ENCODE assay signal across 17 cellular contexts in genomic region chr1:88466899-88467580, GRCh38.
A peak's percentile ranks its signal among the peaks of the same experiment; 100 is the strongest.
DNase-seq lines count a peak whose midpoint lies in the region; ATAC-seq and TF ChIP-seq lines count a peak whose summit lies in the region.
"Had no signal": no experiment of that assay in that cellular context is flagged by ENCODE, and none has a peak within 500 bp of the region (broad histone marks: within the 10 kb centered on the region; RNA-seq: fewer than 3 reads in every experiment).

No MANE protein-coding gene starts in this region.

- ATAC-seq in stimulated activated naive CD8-positive, alpha-beta T cell treated with anti-CD3 and anti-CD28 coated beads, Interleukin-15, amount 100 ng/mL, for 72 hours, result peak; percentile 66
- ATAC-seq in stimulated activated naive CD8-positive, alpha-beta T cell treated with anti-CD3 and anti-CD28 coated beads, Interleukin-15, Interleukin-2, amounts not matched to agents 100 U/mL and 50 U/mL, for 24 hours, result no peak
- ATAC-seq: CD8-positive, alpha-beta T cell; GM12878 had no signal

- no peak for TF ChIP-seq CTCF in chondrocyte (IDR thresholded peaks at IDR 0.05)
- TF ChIP-seq CTCF in spleen (IDR thresholded peaks at IDR 0.05 in 8 of 11, conservative IDR thresholded peaks at IDR 0.05 in 3 of 11), result no peak

- no peak overlapping the region for H3K27ac ChIP-seq in spleen
- H3K27ac ChIP-seq: BLaER1 treated with 17β-estradiol and CSF1 and Interleukin-3, amounts not matched to agents 10 nM and 100 nM had no signal

- DNase-seq in stimulated activated naive CD8-positive, alpha-beta T cell treated with anti-CD3 and anti-CD28 coated beads, Interleukin-15, amount 100 ng/mL, for 72 hours, result no peak
- DNase-seq in stimulated activated naive CD8-positive, alpha-beta T cell treated with anti-CD3 and anti-CD28 coated beads, Interleukin-15, Interleukin-2, amounts not matched to agents 100 U/mL and 50 U/mL, for 24 hours, result no peak
- DNase-seq in chondrocyte (ENCODE audit: low spot score) (peak; percentile 78), spleen (peak; percentile 69), NCI-H226 (no peak), SK-N-DZ (ENCODE audit: low spot score) (no peak), NCI-H524 treated with DMSO at 0.1 percent for 48 hours (lab: John Stamatoyannopoulos, UW) (no peak)
- DNase-seq: Calu3; CD8-positive, alpha-beta T cell; DMS53; DND-41; EL; GOT3; H9 had no signal

- H3K9me3 ChIP-seq in spleen, result peaks cover 0 to 12% (median 5%) of the 10 kb centered on the region in 8 donors

- H3K9me3 Mint-ChIP-seq in stimulated activated naive CD8-positive, alpha-beta T cell treated with anti-CD3 and anti-CD28 coated beads, Interleukin-15, amount 100 ng/mL, for 72 hours, result no peaks in the 10 kb centered on the region
- no peaks in the 10 kb centered on the region for H3K9me3 Mint-ChIP-seq in chondrocyte (ENCODE audit: low read depth)
- H3K9me3 Mint-ChIP-seq: CD8-positive, alpha-beta T cell had no signal

- no peak overlapping the region for H3K27ac Mint-ChIP-seq in stimulated activated naive CD8-positive, alpha-beta T cell treated with anti-CD3 and anti-CD28 coated beads, Interleukin-15, amount 100 ng/mL, for 72 hours
- no peak overlapping the region for H3K27ac Mint-ChIP-seq in chondrocyte (ENCODE audit: unreplicated experiment)
- H3K27ac Mint-ChIP-seq: B cell; CD8-positive, alpha-beta T cell; H9 had no signal

- H3K27me3 Mint-ChIP-seq in stimulated activated naive CD8-positive, alpha-beta T cell treated with anti-CD3 and anti-CD28 coated beads, Interleukin-15, amount 100 ng/mL, for 72 hours, result peaks cover 23% of the 10 kb centered on the region
- peaks cover 20% of the 10 kb centered on the region for H3K27me3 Mint-ChIP-seq in chondrocyte (ENCODE audit: low read depth)

- peaks cover 0 to 33% (median 5%) of the 10 kb centered on the region in 7 donors for H3K27me3 ChIP-seq in spleen (replicated peaks in 1 of 7)
- H3K27me3 ChIP-seq: BLaER1 treated with 17β-estradiol and CSF1 and Interleukin-3, amounts not matched to agents 10 nM and 100 nM had no signal

- 93 to 95% (median 95%) methylated on average over 18 to 55 of the region's 55 CpGs for WGBS in spleen, 5 donors

- no peak overlapping the region for H3K4me3 Mint-ChIP-seq in stimulated activated naive CD8-positive, alpha-beta T cell treated with anti-CD3 and anti-CD28 coated beads, Interleukin-15, amount 100 ng/mL, for 72 hours
- H3K4me3 Mint-ChIP-seq in chondrocyte (ENCODE audit: unreplicated experiment), result no peak overlapping the region
- H3K4me3 Mint-ChIP-seq: B cell; CD8-positive, alpha-beta T cell; H9 had no signal

- H3K36me3 Mint-ChIP-seq in chondrocyte (ENCODE audit: low read depth), result no peaks in the 10 kb centered on the region
- H3K36me3 Mint-ChIP-seq: CD8-positive, alpha-beta T cell had no signal

- H3K4me1 Mint-ChIP-seq in stimulated activated naive CD8-positive, alpha-beta T cell treated with anti-CD3 and anti-CD28 coated beads, Interleukin-15, amount 100 ng/mL, for 72 hours, result no peaks in the 10 kb centered on the region
- no peaks in the 10 kb centered on the region for H3K4me1 Mint-ChIP-seq in chondrocyte (ENCODE audit: low read depth)

- no peak for TF ChIP-seq POLR2A in spleen (IDR thresholded peaks at IDR 0.05)

- no peak overlapping the region for H3K4me3 ChIP-seq in spleen
- H3K4me3 ChIP-seq: BLaER1 treated with 17β-estradiol and CSF1 and Interleukin-3, amounts not matched to agents 10 nM and 100 nM; GM12878 had no signal

- peaks cover 0 to 12% (median 4%) of the 10 kb centered on the region in 6 donors for H3K4me1 ChIP-seq in spleen
- H3K4me1 ChIP-seq: BLaER1 treated with 17β-estradiol and CSF1 and Interleukin-3, amounts not matched to agents 10 nM and 100 nM had no signal

- intact Hi-C loops in spleen (cut with DNase I; ENCODE audit: low total_unique reads), result no loop called here

- no peaks in the 10 kb centered on the region for H3K36me3 ChIP-seq in spleen
- H3K36me3 ChIP-seq: BLaER1 treated with 17β-estradiol and CSF1 and Interleukin-3, amounts not matched to agents 10 nM and 100 nM had no signal

Comparison
In these comparisons a context has a peak if more than half of its experiments do, and no peak if none do; other contexts are left out.
1. DNase-seq: peak in chondrocyte (single experiment) and spleen (single experiment); none in stimulated activated naive CD8-positive, alpha-beta T cell treated with anti-CD3 and anti-CD28 coated beads, Interleukin-15, amount 100 ng/mL, for 72 hours (0 of 2), stimulated activated naive CD8-positive, alpha-beta T cell treated with anti-CD3 and anti-CD28 coated beads, Interleukin-15, Interleukin-2, amounts not matched to agents 100 U/mL and 50 U/mL, for 24 hours (single experiment), NCI-H226 (single experiment), SK-N-DZ (single experiment) and NCI-H524 treated with DMSO at 0.1 percent for 48 hours (single experiment).